ENCODE assay signal across 10 cellular contexts in the genomic region with DNA sequence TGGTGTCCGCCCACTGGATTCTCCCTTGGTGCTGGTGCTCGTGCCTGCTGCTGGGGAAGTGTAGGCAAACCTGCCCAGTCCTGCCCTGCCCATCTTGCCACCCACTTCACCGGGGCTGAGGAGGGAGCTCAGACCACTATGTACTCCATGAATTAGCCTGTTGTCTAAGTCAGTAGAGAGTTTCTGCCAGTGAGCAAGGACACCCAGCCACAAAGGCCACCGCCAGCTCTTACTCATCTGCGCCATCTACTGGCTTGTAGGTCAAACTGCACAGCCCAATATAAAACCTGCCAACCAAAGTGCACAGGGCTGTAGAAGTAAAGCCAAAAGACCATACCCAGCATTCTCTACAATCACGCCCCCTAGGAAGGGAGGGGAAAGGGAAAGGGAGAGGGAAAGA.
DNase-seq lines count a peak whose midpoint lies in the region; ATAC-seq and TF ChIP-seq lines count a peak whose summit lies in the region.
"Had no signal": no experiment of that assay in that cellular context is flagged by ENCODE, and none has a peak within 500 bp of the region (broad histone marks: within the 10 kb centered on the region; RNA-seq: fewer than 3 reads in every experiment).

No MANE protein-coding gene starts in this region.

- no peaks in the 10 kb centered on the region for H3K36me3 Mint-ChIP-seq in T-cell
- peaks cover 20% of the 10 kb centered on the region for H3K36me3 Mint-ChIP-seq in stimulated activated memory B cell treated with anti-CD40 and anti-IgM and Interleukin-4, amounts not matched to agents 10 μg/mL and 1 μg/mL and 100 μg/mL, for 72 hours

- peaks cover 13% of the 10 kb centered on the region in 2 donors for H3K27me3 Mint-ChIP-seq in T-cell
- H3K27me3 Mint-ChIP-seq in stimulated activated memory B cell treated with anti-CD40 and anti-IgM and Interleukin-4, amounts not matched to agents 10 μg/mL and 1 μg/mL and 100 μg/mL, for 72 hours = peaks cover 25% of the 10 kb centered on the region

- H4K20me1 ChIP-seq in BLaER1 (no peaks in the 10 kb centered on the region), SU-DHL-6 (ENCODE audit: low read depth, low read length) (no peaks in the 10 kb centered on the region)

- WGBS in iPS DF 6.9 (ENCODE audit: insufficient coverage, insufficient read length) = no CpG with 5 or more reads among the region's 6 CpGs

- H3K4me1 ChIP-seq in BLaER1 (no peaks in the 10 kb centered on the region), iPS DF 6.9 (ENCODE audit: control insufficient read depth, insufficient read depth, low read length) (0 out of 2 replicates have a peak, but pooled peaks cover 1% of the 10 kb centered on the region)
- H3K4me1 ChIP-seq: SJSA1 had no signal

- no peak for ATAC-seq in T-cell (replicated peaks in 1 of 4)
- no peak for ATAC-seq in stimulated activated memory B cell treated with anti-CD40 and anti-IgM and Interleukin-4, amounts not matched to agents 10 μg/mL and 1 μg/mL and 100 μg/mL, for 72 hours

- 0 out of 2 replicates have a peak, but pooled peaks cover 3% of the 10 kb centered on the region for H3K9me2 ChIP-seq in SU-DHL-6 (replicated peaks; ENCODE audit: insufficient read depth, low read length)

- peaks cover 72% of the 10 kb centered on the region for H3K9me3 ChIP-seq in BLaER1
- peaks cover 14% of the 10 kb centered on the region; the same call in 1 of the 2 replicates for H3K9me3 ChIP-seq in SU-DHL-6 (ENCODE audit: insufficient read depth, low read length)
- H3K9me3 ChIP-seq in iPS DF 6.9 (ENCODE audit: control insufficient read depth, insufficient read depth, low read length) = no peaks in the 10 kb centered on the region; the same call in 1 of the 2 replicates

- H3K4me2 ChIP-seq in BLaER1 (no peak overlapping the region), SU-DHL-6 (ENCODE audit: low read depth, low read length, poor library complexity, severe bottlenecking) (no peak overlapping the region)

- H3K4me3 ChIP-seq in BLaER1 (peak overlapping the region; percentile 21; the same call in 1 of the 2 replicates), SU-DHL-6 (ENCODE audit: insufficient read depth, low read length, poor library complexity, severe bottlenecking) (no peak overlapping the region), iPS DF 6.9 (ENCODE audit: low read length) (no peak overlapping the region)
- H3K4me3 ChIP-seq: SJSA1 had no signal

- H3K9ac ChIP-seq in BLaER1 (no peak overlapping the region), SU-DHL-6 (ENCODE audit: low read length) (no peak overlapping the region)

- DNase-seq in GM13977 (ENCODE audit: low spot score) = peak; percentile 17
- DNase-seq in iPS DF 6.9 (ENCODE audit: low read depth, low spot score) = peak; percentile 25
- DNase-seq in NCI-H187 (lab: John Stamatoyannopoulos, UW) = no peak
- no peak for DNase-seq in T-cell
- no peak for DNase-seq in SHP77 (lab: John Stamatoyannopoulos, UW)

- POLR2A ChIA-PET in T-cell (lab: Charles Lee) = no interaction called here

- in situ Hi-C loops in GM13977 (cut with MboI; ENCODE audit: low pct_unique_long_range_greater_than_20kb, low sequenced_read_pairs, unreplicated experiment) = no loop called here

- peaks cover 20 to 41% (median 25%) of the 10 kb centered on the region in 3 donors for H3K9me3 Mint-ChIP-seq in T-cell
- H3K9me3 Mint-ChIP-seq in stimulated activated memory B cell treated with anti-CD40 and anti-IgM and Interleukin-4, amounts not matched to agents 10 μg/mL and 1 μg/mL and 100 μg/mL, for 72 hours = peaks cover 35% of the 10 kb centered on the region

- no peak overlapping the region for H3K4me3 Mint-ChIP-seq in T-cell
- H3K4me3 Mint-ChIP-seq in stimulated activated memory B cell treated with anti-CD40 and anti-IgM and Interleukin-4, amounts not matched to agents 10 μg/mL and 1 μg/mL and 100 μg/mL, for 72 hours = no peak overlapping the region
- H3K4me3 Mint-ChIP-seq: central memory CD8-positive, alpha-beta T cell had no signal

- H3F3A ChIP-seq in SU-DHL-6 (ENCODE audit: insufficient read depth) = no peaks in the 10 kb centered on the region

- H3K27ac ChIP-seq in BLaER1 (no peak overlapping the region), SU-DHL-6 (ENCODE audit: low read depth, low read length) (no peak overlapping the region), iPS DF 6.9 (ENCODE audit: low read length) (no peak overlapping the region)
- H3K27ac ChIP-seq: SJSA1 had no signal

- no peak overlapping the region for H3K27ac Mint-ChIP-seq in T-cell
- no peak overlapping the region for H3K27ac Mint-ChIP-seq in stimulated activated memory B cell treated with anti-CD40 and anti-IgM and Interleukin-4, amounts not matched to agents 10 μg/mL and 1 μg/mL and 100 μg/mL, for 72 hours

- no peaks in the 10 kb centered on the region for H3K27me3 ChIP-seq in BLaER1
- no peaks in the 10 kb centered on the region; the same call in 1 of the 2 replicates for H3K27me3 ChIP-seq in SU-DHL-6 (ENCODE audit: low read length)
- H3K27me3 ChIP-seq in iPS DF 6.9 (ENCODE audit: control insufficient read depth, insufficient read depth, low read length) = no peaks in the 10 kb centered on the region
- H3K27me3 ChIP-seq: SJSA1 had no signal

- H2AFZ ChIP-seq in SU-DHL-6 (ENCODE audit: low read depth, low read length, severe bottlenecking) = no peak overlapping the region

- CTCF ChIA-PET in T-cell (lab: Charles Lee) = interaction anchor here (0.6 to 0.7 kb wide), 2 partner anchors 768 to 1323 kb away, joined by 3 to 4 read pairs; no protein-coding TSS in a partner anchor

- no peaks in the 10 kb centered on the region for H3K36me3 ChIP-seq in BLaER1
- 0 out of 2 replicates have a peak, but pooled peaks cover 4% of the 10 kb centered on the region for H3K36me3 ChIP-seq in SU-DHL-6 (ENCODE audit: low read length)
- no peaks in the 10 kb centered on the region; the same call in 1 of the 2 replicates for H3K36me3 ChIP-seq in iPS DF 6.9 (ENCODE audit: control insufficient read depth, insufficient read depth, low read length)
- H3K36me3 ChIP-seq: SJSA1 had no signal

- TF ChIP-seq CTCF in GM13977 (IDR thresholded peaks at IDR 0.05; ENCODE audit: extremely low read depth, insufficient read depth, missing control alignments) (peak; percentile 45), SU-DHL-6 (IDR thresholded peaks at IDR 0.05; ENCODE audit: insufficient read depth, low read length, poor library complexity, severe bottlenecking) (peak; percentile 76)

- no peaks in the 10 kb centered on the region for H3K79me2 ChIP-seq in SU-DHL-6 (ENCODE audit: insufficient read depth, low read length)

- no peaks in the 10 kb centered on the region for H3K4me1 Mint-ChIP-seq in T-cell
- no peaks in the 10 kb centered on the region for H3K4me1 Mint-ChIP-seq in stimulated activated memory B cell treated with anti-CD40 and anti-IgM and Interleukin-4, amounts not matched to agents 10 μg/mL and 1 μg/mL and 100 μg/mL, for 72 hours
- H3K4me1 Mint-ChIP-seq: central memory CD8-positive, alpha-beta T cell had no signal

Comparison
In these comparisons a context has a peak if more than half of its experiments do, and no peak if none do; other contexts are left out.
1. DNase-seq: peak in GM13977 (single experiment) and iPS DF 6.9 (single experiment); none in NCI-H187 (0 of 2), T-cell (0 of 34) and SHP77 (0 of 2).